1 cellular context compared by ENCODE assay signal in the genomic region with DNA sequence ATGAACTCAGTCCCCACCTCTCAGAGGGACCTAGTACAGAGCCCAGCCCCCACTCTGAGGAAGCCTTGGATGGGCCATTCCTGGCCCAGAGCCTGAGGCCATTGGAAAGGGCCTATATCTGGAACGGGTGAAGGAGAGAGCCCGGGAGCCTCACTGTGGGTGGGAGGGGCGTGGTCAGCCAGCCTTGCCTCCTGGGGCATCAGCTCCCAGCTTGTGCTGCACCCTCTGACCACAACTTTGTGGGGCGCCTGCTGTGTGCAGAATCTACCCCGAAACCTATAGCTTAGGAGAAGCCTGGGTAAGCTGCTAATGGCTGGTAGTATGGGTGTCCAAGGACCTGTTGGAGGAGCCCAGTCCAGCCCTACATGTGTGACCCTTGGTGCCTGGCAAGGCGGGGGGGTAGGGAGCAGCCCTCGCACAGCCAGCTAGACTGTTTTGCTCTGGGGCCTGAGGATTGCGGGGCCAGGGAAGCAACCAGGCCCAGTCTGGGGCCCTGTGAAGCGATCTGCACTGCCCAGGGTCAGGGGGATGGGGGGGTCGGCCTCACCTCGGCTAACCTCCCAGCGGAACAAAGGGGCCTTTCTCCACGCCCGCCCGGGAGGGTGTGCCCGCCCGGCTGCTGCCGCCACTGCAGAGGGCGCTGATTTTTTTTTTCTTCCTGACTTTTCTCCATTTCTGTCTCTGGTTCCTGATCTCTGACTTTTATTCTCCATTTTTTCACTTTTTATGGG.
TF ChIP-seq lines count a peak whose summit lies in the region.

No MANE protein-coding gene starts in this region.

TF ChIP-seq in HepG2, 621 proteins besides CTCF, POLR2A, EP300 and RAD21 (continued from another document and continues in another):
- TF ChIP-seq, protein P1, sequence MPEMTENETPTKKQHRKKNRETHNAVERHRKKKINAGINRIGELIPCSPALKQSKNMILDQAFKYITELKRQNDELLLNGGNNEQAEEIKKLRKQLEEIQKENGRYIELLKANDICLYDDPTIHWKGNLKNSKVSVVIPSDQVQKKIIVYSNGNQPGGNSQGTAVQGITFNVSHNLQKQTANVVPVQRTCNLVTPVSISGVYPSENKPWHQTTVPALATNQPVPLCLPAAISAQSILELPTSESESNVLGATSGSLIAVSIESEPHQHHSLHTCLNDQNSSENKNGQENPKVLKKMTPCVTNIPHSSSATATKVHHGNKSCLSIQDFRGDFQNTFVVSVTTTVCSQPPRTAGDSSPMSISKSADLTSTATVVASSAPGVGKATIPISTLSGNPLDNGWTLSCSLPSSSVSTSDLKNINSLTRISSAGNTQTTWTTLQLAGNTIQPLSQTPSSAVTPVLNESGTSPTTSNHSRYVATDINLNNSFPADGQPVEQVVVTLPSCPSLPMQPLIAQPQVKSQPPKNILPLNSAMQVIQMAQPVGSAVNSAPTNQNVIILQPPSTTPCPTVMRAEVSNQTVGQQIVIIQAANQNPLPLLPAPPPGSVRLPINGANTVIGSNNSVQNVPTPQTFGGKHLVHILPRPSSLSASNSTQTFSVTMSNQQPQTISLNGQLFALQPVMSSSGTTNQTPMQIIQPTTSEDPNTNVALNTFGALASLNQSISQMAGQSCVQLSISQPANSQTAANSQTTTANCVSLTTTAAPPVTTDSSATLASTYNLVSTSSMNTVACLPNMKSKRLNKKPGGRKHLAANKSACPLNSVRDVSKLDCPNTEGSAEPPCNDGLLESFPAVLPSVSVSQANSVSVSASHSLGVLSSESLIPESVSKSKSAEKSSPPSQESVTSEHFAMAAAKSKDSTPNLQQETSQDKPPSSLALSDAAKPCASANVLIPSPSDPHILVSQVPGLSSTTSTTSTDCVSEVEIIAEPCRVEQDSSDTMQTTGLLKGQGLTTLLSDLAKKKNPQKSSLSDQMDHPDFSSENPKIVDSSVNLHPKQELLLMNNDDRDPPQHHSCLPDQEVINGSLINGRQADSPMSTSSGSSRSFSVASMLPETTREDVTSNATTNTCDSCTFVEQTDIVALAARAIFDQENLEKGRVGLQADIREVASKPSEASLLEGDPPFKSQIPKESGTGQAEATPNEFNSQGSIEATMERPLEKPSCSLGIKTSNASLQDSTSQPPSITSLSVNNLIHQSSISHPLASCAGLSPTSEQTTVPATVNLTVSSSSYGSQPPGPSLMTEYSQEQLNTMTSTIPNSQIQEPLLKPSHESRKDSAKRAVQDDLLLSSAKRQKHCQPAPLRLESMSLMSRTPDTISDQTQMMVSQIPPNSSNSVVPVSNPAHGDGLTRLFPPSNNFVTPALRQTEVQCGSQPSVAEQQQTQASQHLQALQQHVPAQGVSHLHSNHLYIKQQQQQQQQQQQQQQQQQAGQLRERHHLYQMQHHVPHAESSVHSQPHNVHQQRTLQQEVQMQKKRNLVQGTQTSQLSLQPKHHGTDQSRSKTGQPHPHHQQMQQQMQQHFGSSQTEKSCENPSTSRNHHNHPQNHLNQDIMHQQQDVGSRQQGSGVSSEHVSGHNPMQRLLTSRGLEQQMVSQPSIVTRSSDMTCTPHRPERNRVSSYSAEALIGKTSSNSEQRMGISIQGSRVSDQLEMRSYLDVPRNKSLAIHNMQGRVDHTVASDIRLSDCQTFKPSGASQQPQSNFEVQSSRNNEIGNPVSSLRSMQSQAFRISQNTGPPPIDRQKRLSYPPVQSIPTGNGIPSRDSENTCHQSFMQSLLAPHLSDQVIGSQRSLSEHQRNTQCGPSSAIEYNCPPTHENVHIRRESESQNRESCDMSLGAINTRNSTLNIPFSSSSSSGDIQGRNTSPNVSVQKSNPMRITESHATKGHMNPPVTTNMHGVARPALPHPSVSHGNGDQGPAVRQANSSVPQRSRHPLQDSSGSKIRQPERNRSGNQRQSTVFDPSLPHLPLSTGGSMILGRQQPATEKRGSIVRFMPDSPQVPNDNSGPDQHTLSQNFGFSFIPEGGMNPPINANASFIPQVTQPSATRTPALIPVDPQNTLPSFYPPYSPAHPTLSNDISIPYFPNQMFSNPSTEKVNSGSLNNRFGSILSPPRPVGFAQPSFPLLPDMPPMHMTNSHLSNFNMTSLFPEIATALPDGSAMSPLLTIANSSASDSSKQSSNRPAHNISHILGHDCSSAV (CRISPR knock-in tag; IDR thresholded peaks at IDR 0.05; ENCODE audit: borderline replicate concordance): no peak
- TF ChIP-seq SUZ12 (IDR thresholded peaks at IDR 0.05; ENCODE audit: low read depth, low read length): no peak
- TF ChIP-seq PAXIP1 (CRISPR knock-in tag; conservative IDR thresholded peaks at IDR 0.05): peak; percentile 91
- TF ChIP-seq EHMT2 (IDR thresholded peaks at IDR 0.05; ENCODE audit: borderline replicate concordance, low read depth, low read length): no peak
- TF ChIP-seq, protein P2, sequence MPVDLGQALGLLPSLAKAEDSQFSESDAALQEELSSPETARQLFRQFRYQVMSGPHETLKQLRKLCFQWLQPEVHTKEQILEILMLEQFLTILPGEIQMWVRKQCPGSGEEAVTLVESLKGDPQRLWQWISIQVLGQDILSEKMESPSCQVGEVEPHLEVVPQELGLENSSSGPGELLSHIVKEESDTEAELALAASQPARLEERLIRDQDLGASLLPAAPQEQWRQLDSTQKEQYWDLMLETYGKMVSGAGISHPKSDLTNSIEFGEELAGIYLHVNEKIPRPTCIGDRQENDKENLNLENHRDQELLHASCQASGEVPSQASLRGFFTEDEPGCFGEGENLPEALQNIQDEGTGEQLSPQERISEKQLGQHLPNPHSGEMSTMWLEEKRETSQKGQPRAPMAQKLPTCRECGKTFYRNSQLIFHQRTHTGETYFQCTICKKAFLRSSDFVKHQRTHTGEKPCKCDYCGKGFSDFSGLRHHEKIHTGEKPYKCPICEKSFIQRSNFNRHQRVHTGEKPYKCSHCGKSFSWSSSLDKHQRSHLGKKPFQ (CRISPR knock-in tag; IDR thresholded peaks at IDR 0.05; ENCODE audit: insufficient replicate concordance): no peak
- TF ChIP-seq ZNF572 (CRISPR knock-in tag; IDR thresholded peaks at IDR 0.05): no peak
- TF ChIP-seq, protein P3, sequence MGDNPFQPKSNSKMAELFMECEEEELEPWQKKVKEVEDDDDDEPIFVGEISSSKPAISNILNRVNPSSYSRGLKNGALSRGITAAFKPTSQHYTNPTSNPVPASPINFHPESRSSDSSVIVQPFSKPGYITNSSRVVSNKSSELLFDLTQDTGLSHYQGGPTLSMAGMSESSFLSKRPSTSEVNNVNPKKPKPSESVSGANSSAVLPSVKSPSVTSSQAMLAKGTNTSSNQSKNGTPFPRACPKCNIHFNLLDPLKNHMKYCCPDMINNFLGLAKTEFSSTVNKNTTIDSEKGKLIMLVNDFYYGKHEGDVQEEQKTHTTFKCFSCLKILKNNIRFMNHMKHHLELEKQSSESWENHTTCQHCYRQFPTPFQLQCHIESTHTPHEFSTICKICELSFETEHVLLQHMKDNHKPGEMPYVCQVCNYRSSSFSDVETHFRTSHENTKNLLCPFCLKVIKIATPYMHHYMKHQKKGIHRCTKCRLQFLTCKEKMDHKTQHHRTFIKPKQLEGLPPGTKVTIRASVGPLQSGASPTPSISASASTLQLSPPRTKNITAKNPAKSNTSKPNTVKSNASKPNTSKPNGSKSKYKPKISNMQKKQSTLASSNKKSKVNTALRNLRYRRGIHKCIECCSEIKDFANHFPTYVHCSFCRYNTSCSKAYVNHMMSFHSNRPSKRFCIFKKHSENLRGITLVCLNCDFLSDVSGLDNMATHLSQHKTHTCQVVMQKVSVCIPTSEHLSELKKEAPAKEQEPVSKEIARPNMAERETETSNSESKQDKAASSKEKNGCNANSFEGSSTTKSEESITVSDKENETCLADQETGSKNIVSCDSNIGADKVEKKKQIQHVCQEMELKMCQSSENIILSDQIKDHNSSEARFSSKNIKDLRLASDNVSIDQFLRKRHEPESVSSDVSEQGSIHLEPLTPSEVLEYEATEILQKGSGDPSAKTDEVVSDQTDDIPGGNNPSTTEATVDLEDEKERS (CRISPR knock-in tag; IDR thresholded peaks at IDR 0.05): no peak
- peak; percentile 10; the same call in 1 of the 2 replicates for TF ChIP-seq FOXO1 (CRISPR knock-in tag; IDR thresholded peaks at IDR 0.05)
- TF ChIP-seq ZNF589 (CRISPR knock-in tag; conservative IDR thresholded peaks at IDR 0.05): no peak
- TF ChIP-seq ZNF207 (IDR thresholded peaks at IDR 0.05; ENCODE audit: borderline replicate concordance): no peak
- TF ChIP-seq NFKB2 (CRISPR knock-in tag; IDR thresholded peaks at IDR 0.05; ENCODE audit: borderline replicate concordance): peak; percentile 49; the same call in 1 of the 2 replicates
- no peak for TF ChIP-seq ZNF530 (CRISPR knock-in tag; IDR thresholded peaks at IDR 0.05; ENCODE audit: low read depth)
- TF ChIP-seq, protein P4, sequence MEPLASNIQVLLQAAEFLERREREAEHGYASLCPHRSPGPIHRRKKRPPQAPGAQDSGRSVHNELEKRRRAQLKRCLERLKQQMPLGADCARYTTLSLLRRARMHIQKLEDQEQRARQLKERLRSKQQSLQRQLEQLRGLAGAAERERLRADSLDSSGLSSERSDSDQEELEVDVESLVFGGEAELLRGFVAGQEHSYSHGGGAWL (CRISPR knock-in tag; IDR thresholded peaks at IDR 0.05): peak; percentile 2; the same call in 1 of the 2 replicates
- TF ChIP-seq ZC3H4 (CRISPR knock-in tag; IDR thresholded peaks at IDR 0.05; ENCODE audit: borderline replicate concordance): no peak
- TF ChIP-seq, protein P5, sequence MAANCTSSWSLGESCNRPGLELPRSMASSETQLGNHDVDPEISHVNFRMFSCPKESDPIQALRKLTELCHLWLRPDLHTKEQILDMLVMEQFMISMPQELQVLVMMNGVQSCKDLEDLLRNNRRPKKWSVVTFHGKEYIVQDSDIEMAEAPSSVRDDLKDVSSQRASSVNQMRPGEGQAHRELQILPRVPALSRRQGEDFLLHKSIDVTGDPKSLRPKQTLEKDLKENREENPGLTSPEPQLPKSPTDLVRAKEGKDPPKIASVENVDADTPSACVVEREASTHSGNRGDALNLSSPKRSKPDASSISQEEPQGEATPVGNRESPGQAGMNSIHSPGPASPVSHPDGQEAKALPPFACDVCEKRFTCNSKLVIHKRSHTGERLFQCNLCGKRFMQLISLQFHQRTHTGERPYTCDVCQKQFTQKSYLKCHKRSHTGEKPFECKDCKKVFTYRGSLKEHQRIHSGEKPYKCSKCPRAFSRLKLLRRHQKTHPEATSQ (CRISPR knock-in tag; IDR thresholded peaks at IDR 0.05; ENCODE audit: borderline replicate concordance): no peak
- TF ChIP-seq RFX3 (CRISPR knock-in tag; IDR thresholded peaks at IDR 0.05): no peak
- TF ChIP-seq BORCS8-MEF2B (CRISPR knock-in tag; IDR thresholded peaks at IDR 0.05): 0 out of 2 replicates have a peak, but pooled peaks have one; percentile 53
- no peak for TF ChIP-seq HNRNPK (IDR thresholded peaks at IDR 0.05; ENCODE audit: low read depth, low read length, poor library complexity, severe bottlenecking)
- peak; percentile 64; the same call in 1 of the 2 replicates for TF ChIP-seq ZMYM4 (CRISPR knock-in tag; IDR thresholded peaks at IDR 0.05)
- peak; percentile 94 for TF ChIP-seq PTBP1 (IDR thresholded peaks at IDR 0.05; ENCODE audit: low read depth, low read length, poor library complexity, severe bottlenecking)
- 0 out of 2 replicates have a peak, but pooled peaks have one; percentile 25 for TF ChIP-seq ZKSCAN8 (CRISPR knock-in tag; IDR thresholded peaks at IDR 0.05; ENCODE audit: borderline replicate concordance)
- TF ChIP-seq, protein P6, sequence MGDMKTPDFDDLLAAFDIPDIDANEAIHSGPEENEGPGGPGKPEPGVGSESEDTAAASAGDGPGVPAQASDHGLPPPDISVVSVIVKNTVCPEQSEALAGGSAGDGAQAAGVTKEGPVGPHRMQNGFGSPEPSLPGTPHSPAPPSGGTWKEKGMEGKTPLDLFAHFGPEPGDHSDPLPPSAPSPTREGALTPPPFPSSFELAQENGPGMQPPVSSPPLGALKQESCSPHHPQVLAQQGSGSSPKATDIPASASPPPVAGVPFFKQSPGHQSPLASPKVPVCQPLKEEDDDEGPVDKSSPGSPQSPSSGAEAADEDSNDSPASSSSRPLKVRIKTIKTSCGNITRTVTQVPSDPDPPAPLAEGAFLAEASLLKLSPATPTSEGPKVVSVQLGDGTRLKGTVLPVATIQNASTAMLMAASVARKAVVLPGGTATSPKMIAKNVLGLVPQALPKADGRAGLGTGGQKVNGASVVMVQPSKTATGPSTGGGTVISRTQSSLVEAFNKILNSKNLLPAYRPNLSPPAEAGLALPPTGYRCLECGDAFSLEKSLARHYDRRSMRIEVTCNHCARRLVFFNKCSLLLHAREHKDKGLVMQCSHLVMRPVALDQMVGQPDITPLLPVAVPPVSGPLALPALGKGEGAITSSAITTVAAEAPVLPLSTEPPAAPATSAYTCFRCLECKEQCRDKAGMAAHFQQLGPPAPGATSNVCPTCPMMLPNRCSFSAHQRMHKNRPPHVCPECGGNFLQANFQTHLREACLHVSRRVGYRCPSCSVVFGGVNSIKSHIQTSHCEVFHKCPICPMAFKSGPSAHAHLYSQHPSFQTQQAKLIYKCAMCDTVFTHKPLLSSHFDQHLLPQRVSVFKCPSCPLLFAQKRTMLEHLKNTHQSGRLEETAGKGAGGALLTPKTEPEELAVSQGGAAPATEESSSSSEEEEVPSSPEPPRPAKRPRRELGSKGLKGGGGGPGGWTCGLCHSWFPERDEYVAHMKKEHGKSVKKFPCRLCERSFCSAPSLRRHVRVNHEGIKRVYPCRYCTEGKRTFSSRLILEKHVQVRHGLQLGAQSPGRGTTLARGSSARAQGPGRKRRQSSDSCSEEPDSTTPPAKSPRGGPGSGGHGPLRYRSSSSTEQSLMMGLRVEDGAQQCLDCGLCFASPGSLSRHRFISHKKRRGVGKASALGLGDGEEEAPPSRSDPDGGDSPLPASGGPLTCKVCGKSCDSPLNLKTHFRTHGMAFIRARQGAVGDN (CRISPR knock-in tag; IDR thresholded peaks at IDR 0.05): peak; percentile 93
- TF ChIP-seq SP4 (CRISPR knock-in tag; IDR thresholded peaks at IDR 0.05): no peak
- TF ChIP-seq IRF1 (CRISPR knock-in tag; IDR thresholded peaks at IDR 0.05; ENCODE audit: low read depth): no peak
- TF ChIP-seq ZNF484 (CRISPR knock-in tag; IDR thresholded peaks at IDR 0.05; ENCODE audit: borderline replicate concordance, low read depth): no peak
